In the genomic region with DNA sequence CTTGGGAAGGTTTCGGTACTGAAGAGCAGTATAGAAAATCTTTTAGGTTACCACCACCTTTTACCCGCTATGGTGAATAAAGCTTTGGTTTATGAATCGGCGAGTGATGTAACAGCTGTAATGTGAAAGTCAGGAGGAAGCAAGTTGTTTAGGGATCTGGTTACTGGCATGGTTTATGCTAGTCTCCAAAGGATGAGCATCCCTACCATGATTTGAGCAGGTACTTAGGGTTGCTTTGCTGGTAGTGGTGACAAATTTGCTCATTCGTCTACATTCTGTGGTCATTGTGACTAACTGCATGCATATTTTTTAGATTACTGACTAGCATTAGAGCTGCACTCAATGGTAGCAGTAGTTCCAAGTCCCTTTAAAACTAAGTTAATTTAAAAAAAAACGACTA, we compare ENCODE assay signal across 18 cellular contexts.
DNase-seq lines count a peak whose midpoint lies in the region; ATAC-seq and TF ChIP-seq lines count a peak whose summit lies in the region.
"Had no signal": no experiment of that assay in that cellular context is flagged by ENCODE, and none has a peak within 500 bp of the region (broad histone marks: within the 10 kb centered on the region; RNA-seq: fewer than 3 reads in every experiment).

No MANE protein-coding gene starts in this region.

- TF ChIP-seq CTCF in ovary (IDR thresholded peaks at IDR 0.05) (no peak), omental fat pad (IDR thresholded peaks at IDR 0.05) (no peak)

- no peak overlapping the region for H2AFZ ChIP-seq in GM23248

- H3K27me3 ChIP-seq in GM23248 (replicated peaks; ENCODE audit: insufficient read depth) (no peaks in the 10 kb centered on the region), ovary (no peaks in the 10 kb centered on the region)

- in situ Hi-C loops in GM23248 (cut with MboI): no loop called here

- peak overlapping the region; percentile 51 for H3K27ac ChIP-seq in GM23248
- no peak overlapping the region for H3K27ac ChIP-seq in ovary
- H3K27ac ChIP-seq: HL-60 had no signal

- ATAC-seq in HG03039 (IDR thresholded peaks at IDR 0.05; ENCODE audit: unreplicated experiment): no peak
- no peak for ATAC-seq in omental fat pad (ENCODE audit: low FRiP score)
- ATAC-seq: effector memory CD8-positive, alpha-beta T cell had no signal

- no peaks in the 10 kb centered on the region for H3K9me3 ChIP-seq in GM23248 (ENCODE audit: low read depth)
- no peaks in the 10 kb centered on the region for H3K9me3 ChIP-seq in ovary
- H3K9me3 ChIP-seq: Caco-2 had no signal

- no peaks in the 10 kb centered on the region for H3K36me3 ChIP-seq in GM23248 (ENCODE audit: low read depth)
- no peaks in the 10 kb centered on the region for H3K36me3 ChIP-seq in ovary

- no peaks in the 10 kb centered on the region for H4K20me1 ChIP-seq in GM23248 (ENCODE audit: insufficient read depth)

- intact Hi-C loops in ovary (cut with DNase I): no loop called here

- no peaks in the 10 kb centered on the region for H3K9me2 ChIP-seq in GM23248 (ENCODE audit: insufficient read depth)

- H3K9ac ChIP-seq in GM23248: no peak overlapping the region

- H3K4me3 ChIP-seq in GM23248: no peak overlapping the region
- no peak overlapping the region for H3K4me3 ChIP-seq in ovary

- H3F3A ChIP-seq in GM23248 (ENCODE audit: insufficient read depth): peaks cover 24% of the 10 kb centered on the region

- H3K79me2 ChIP-seq in GM23248 (ENCODE audit: insufficient read depth): no peaks in the 10 kb centered on the region

- H3K4me2 ChIP-seq in GM23248 (ENCODE audit: unreplicated experiment): peak overlapping the region; percentile 33

- TF ChIP-seq POLR2A in ovary (IDR thresholded peaks at IDR 0.05): no peak

- no peak for TF ChIP-seq EP300 in ovary (IDR thresholded peaks at IDR 0.05)

- 40 to 55% methylated on average over 6 of the region's 6 CpGs for WGBS in GM23248 (ENCODE audit: low coverage in 1 of 2, low lambda C conversion rate in 2 of 2, missing lambda C conversion rate in 2 of 2), 2 experiments
- 61 to 86% (median 72%) methylated on average over 6 of the region's 6 CpGs for whole genome bisulfite sequencing in ovary, 3 donors

- DNase-seq in A172 (ENCODE audit: low spot score) (peak; percentile 25), GM23248 (peak; percentile 78), amniotic epithelial cell (ENCODE audit: low read depth) (peak; percentile 34), hepatic stellate cell (ENCODE audit: low spot score) (peak; percentile 37), Ammon's horn (ENCODE audit: low spot score) (no peak), ovary (no peak), omental fat pad (ENCODE audit: low spot score) (no peak)
- DNase-seq: ACHN; activated gamma-delta T cell; Caco-2; effector memory CD8-positive, alpha-beta T cell; GF-D8; NCI-H1417 treated with DMSO at 0.1 percent for 48 hours; NCI-H446 treated with DMSO at 0.1 percent for 48 hours; occipital lobe; stimulated activated CD4-positive, alpha-beta T cell treated with anti-CD3 and anti-CD28 coated beads, Interleukin-12 subunit alpha, Interleukin-12 subunit beta, amount 100 ng/mL, for 4 hours had no signal

- H3K4me1 ChIP-seq in GM23248 (ENCODE audit: insufficient read depth) (peaks cover 24% of the 10 kb centered on the region), ovary (ENCODE audit: insufficient read depth) (peaks cover 4% of the 10 kb centered on the region)

Comparison
In these comparisons a context has a peak if more than half of its experiments do, and no peak if none do; other contexts are left out.
1. DNase-seq: peak in A172 (single experiment), GM23248 (single experiment), amniotic epithelial cell (single experiment) and hepatic stellate cell (single experiment); none in Ammon's horn (single experiment), ovary (0 of 5) and omental fat pad (single experiment).